In genomic region chr5:162870966-162871365, GRCh38 we compare ENCODE assay signal across 3 cellular contexts.
TF ChIP-seq lines count a peak whose summit lies in the region.

No MANE protein-coding gene starts in this region.

TF ChIP-seq in A549, 52 proteins besides CTCF, POLR2A, EP300 and RAD21:
- TF ChIP-seq MAFK (IDR thresholded peaks at IDR 0.05; ENCODE audit: partially characterized antibody) (peak; percentile 38), ATOH8 (CRISPR knock-in tag; IDR thresholded peaks at IDR 0.05; ENCODE audit: low read depth) (no peak)

TF ChIP-seq in IMR-90, 13 proteins besides CTCF, POLR2A, EP300 and RAD21 (continued from another document):
- TF ChIP-seq CHD1 (IDR thresholded peaks at IDR 0.05; ENCODE audit: low read depth, low read length) = no peak

TF ChIP-seq in H1, 55 proteins besides CTCF, POLR2A, EP300 and RAD21:
- no peak for TF ChIP-seq SRF (IDR thresholded peaks at IDR 0.05; ENCODE audit: low read depth, low read length)
- no peak for TF ChIP-seq SIN3A (conservative IDR thresholded peaks at IDR 0.05 in 1 of 2, IDR thresholded peaks at IDR 0.05 in 1 of 2; ENCODE audit: low read depth in 1 of 2, low read length in 2 of 2)
- TF ChIP-seq MAFK (IDR thresholded peaks at IDR 0.05; ENCODE audit: low read depth, low read length) = 0 out of 2 replicates have a peak, but pooled peaks have one; percentile 17
